30 cellular contexts compared by ENCODE assay signal in the genomic region with DNA sequence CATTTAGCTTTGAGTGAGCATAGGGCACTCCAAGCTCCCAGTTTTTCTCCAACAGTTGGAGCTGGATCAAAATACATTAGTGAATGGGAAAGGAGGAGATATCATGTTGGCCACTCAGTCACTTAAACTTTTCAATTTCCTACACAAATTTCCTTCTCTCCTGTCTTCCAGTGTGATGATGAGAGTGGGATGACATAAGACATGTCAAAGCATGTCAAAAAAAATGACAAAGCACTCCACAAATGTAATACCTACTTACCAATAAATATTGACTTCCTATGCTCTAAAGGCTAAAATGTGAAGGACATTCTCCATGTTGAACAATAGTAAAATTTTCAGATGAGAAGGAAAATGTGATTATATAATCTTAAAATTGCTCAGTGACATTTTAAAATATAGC. TPM values are rescaled to one million over a fixed set of nuclear protein-coding genes. Genes with fewer than 3 reads are reported as not detected.
"Had no signal": no experiment of that assay in that cellular context is flagged by ENCODE, and none has a peak within 500 bp of the region (broad histone marks: within the 10 kb centered on the region; RNA-seq: fewer than 3 reads in every experiment).

No MANE protein-coding gene starts in this region.

- ATAC-seq: effector memory CD8-positive, alpha-beta T cell; esophagus mucosa; gastrocnemius medialis; heart right ventricle; left cardiac atrium; left lung; left ventricle myocardium superior; lower lobe of right lung; mucosa of descending colon had no signal

- FAIRE-seq: endometrium, keratinocyte had no signal

- H3K4me3 ChIP-seq: colonic mucosa, esophagus squamous epithelium, gastrocnemius medialis, heart right ventricle, left lung, lower lobe of right lung, mucosa of descending colon had no signal

- H3K4me1 ChIP-seq: colonic mucosa, gastrocnemius medialis, left lung, lower lobe of right lung had no signal

- H3K27ac ChIP-seq: colonic mucosa, epithelial cell of prostate, esophagus squamous epithelium, gastrocnemius medialis, heart right ventricle, left lung, lower lobe of right lung had no signal

- H3K27me3 ChIP-seq: colonic mucosa had no signal

- H3K9me3 ChIP-seq: colonic mucosa, esophagus squamous epithelium, gastrocnemius medialis, heart right ventricle, left lung, lower lobe of right lung, mucosa of descending colon had no signal

- H3K4me1 Mint-ChIP-seq: naive B cell had no signal

- H3K9me3 Mint-ChIP-seq: dendritic cell treated with granulocyte-macrophage colony-stimulating factor and Interleukin-4, amounts not matched to agents 40 ng/mL and 50 ng/mL, for 4 days; endodermal cell; mesothelial cell of epicardium had no signal

- H3K36me3 Mint-ChIP-seq: mesothelial cell of epicardium, naive B cell had no signal

- DNase-seq: colonic mucosa; cortex of kidney; effector CD8-positive, alpha-beta T cell; effector memory CD8-positive, alpha-beta T cell; endodermal cell; erythroblast; esophagus squamous epithelium; foreskin fibroblast; foreskin melanocyte; gastrocnemius medialis; glutamatergic neuron; head of caudate nucleus; heart right ventricle; hippocampal formation; left cardiac atrium; left lung; left ventricle myocardium superior; lower lobe of right lung; mesenchymal stem cell; mucosa of descending colon; naive B cell had no signal

- H3K36me3 ChIP-seq: colonic mucosa, esophagus squamous epithelium, gastrocnemius medialis, heart right ventricle, left lung, lower lobe of right lung had no signal

- H3K4me3 Mint-ChIP-seq: dendritic cell treated with granulocyte-macrophage colony-stimulating factor and Interleukin-4, amounts not matched to agents 40 ng/mL and 50 ng/mL, for 4 days; effector memory CD8-positive, alpha-beta T cell; endodermal cell; mesothelial cell of epicardium; naive B cell had no signal

- H3K27ac Mint-ChIP-seq: dendritic cell treated with granulocyte-macrophage colony-stimulating factor and Interleukin-4, amounts not matched to agents 40 ng/mL and 50 ng/mL, for 4 days; effector memory CD8-positive, alpha-beta T cell; endodermal cell; mesothelial cell of epicardium; naive B cell had no signal

RNA-seq across cellular contexts. Expression of a gene that starts 1.5 kb away (rescaled TPM):
- total RNA-seq: colonic mucosa, esophagus mucosa, gastrocnemius medialis, left ventricle myocardium superior, lower leg skin, lung microvascular endothelial cell, mucosa of descending colon, myocyte had no signal
- polyA plus RNA-seq: keratinocyte had no signal
